9 cellular contexts compared by ENCODE assay signal in genomic region chr7:22662031-22662430, GRCh38.
A peak's percentile ranks its signal among the peaks of the same experiment; 100 is the strongest.
DNase-seq lines count a peak whose midpoint lies in the region; ATAC-seq lines count a peak whose summit lies in the region.
"Had no signal": no experiment of that assay in that cellular context is flagged by ENCODE, and none has a peak within 500 bp of the region (broad histone marks: within the 10 kb centered on the region; RNA-seq: fewer than 3 reads in every experiment).

No MANE protein-coding gene starts in this region.

- peak; percentile 17 to 28 for DNase-seq in activated T-cell treated with anti-CD3 and anti-CD28 coated beads, Interleukin-2, amount 50 U/mL, for 72 hours
- DNase-seq in activated T-cell treated with anti-CD3 and anti-CD28 coated beads, Interleukin-2, amount 50 U/mL, for 1 hour, result no peak
- peak; percentile 41 for DNase-seq in stimulated activated naive B cell treated with anti-CD40 and anti-IgM and Interleukin-4, amounts not matched to agents 10 μg/mL and 1 μg/mL and 100 μg/mL, for 72 hours
- no peak for DNase-seq in inferior parietal cortex (ENCODE audit: extremely low spot score)
- no peak for DNase-seq in AG08396 (ENCODE audit: low spot score)
- no peak for DNase-seq in stimulated activated CD8-positive, alpha-beta memory T cell treated with anti-CD3 and anti-CD28 coated beads, Interleukin-4, amount 100 ng/mL, for 48 hours

- H3K4me3 Mint-ChIP-seq in activated T-cell treated with anti-CD3 and anti-CD28 coated beads, Interleukin-2, amount 50 U/mL, for 72 hours, result peak overlapping the region; percentile 69 to 76
- H3K4me3 Mint-ChIP-seq in activated T-helper 17 cell treated with anti-CD3 and anti-CD28 coated beads, Interleukin-2, amount 50 U/mL, for 72 hours, result peak overlapping the region; percentile 40
- peak overlapping the region; percentile 61 to 71 for H3K4me3 Mint-ChIP-seq in stimulated activated naive B cell treated with anti-CD40 and anti-IgM and Interleukin-4, amounts not matched to agents 10 μg/mL and 1 μg/mL and 100 μg/mL, for 72 hours

- H3K9me3 Mint-ChIP-seq in activated T-cell treated with anti-CD3 and anti-CD28 coated beads, Interleukin-2, amount 50 U/mL, for 72 hours, result no peaks in the 10 kb centered on the region
- H3K9me3 Mint-ChIP-seq in activated T-helper 17 cell treated with anti-CD3 and anti-CD28 coated beads, Interleukin-2, amount 50 U/mL, for 72 hours, result no peaks in the 10 kb centered on the region
- peaks cover 0 to 2% of the 10 kb centered on the region in 2 donors for H3K9me3 Mint-ChIP-seq in stimulated activated naive B cell treated with anti-CD40 and anti-IgM and Interleukin-4, amounts not matched to agents 10 μg/mL and 1 μg/mL and 100 μg/mL, for 72 hours

- H3K27me3 Mint-ChIP-seq in activated T-cell treated with anti-CD3 and anti-CD28 coated beads, Interleukin-2, amount 50 U/mL, for 72 hours (ENCODE audit: low read depth), result peaks cover 31% of the 10 kb centered on the region
- H3K27me3 Mint-ChIP-seq in activated T-helper 17 cell treated with anti-CD3 and anti-CD28 coated beads, Interleukin-2, amount 50 U/mL, for 72 hours, result peaks cover 12% of the 10 kb centered on the region
- H3K27me3 Mint-ChIP-seq in stimulated activated naive B cell treated with anti-CD40 and anti-IgM and Interleukin-4, amounts not matched to agents 10 μg/mL and 1 μg/mL and 100 μg/mL, for 72 hours, result no peaks in the 10 kb centered on the region

- no peaks in the 10 kb centered on the region for H3K36me3 Mint-ChIP-seq in activated T-cell treated with anti-CD3 and anti-CD28 coated beads, Interleukin-2, amount 50 U/mL, for 72 hours (ENCODE audit: insufficient read depth in 2 of 2)
- H3K36me3 Mint-ChIP-seq in activated T-helper 17 cell treated with anti-CD3 and anti-CD28 coated beads, Interleukin-2, amount 50 U/mL, for 72 hours (ENCODE audit: low read depth), result no peaks in the 10 kb centered on the region
- peaks cover 2 to 22% of the 10 kb centered on the region in 2 donors for H3K36me3 Mint-ChIP-seq in stimulated activated naive B cell treated with anti-CD40 and anti-IgM and Interleukin-4, amounts not matched to agents 10 μg/mL and 1 μg/mL and 100 μg/mL, for 72 hours

- peaks cover 56% of the 10 kb centered on the region for H3K4me1 Mint-ChIP-seq in activated T-cell treated with anti-CD3 and anti-CD28 coated beads, Interleukin-2, amount 50 U/mL, for 72 hours (ENCODE audit: low read depth)
- H3K4me1 Mint-ChIP-seq in activated T-helper 17 cell treated with anti-CD3 and anti-CD28 coated beads, Interleukin-2, amount 50 U/mL, for 72 hours, result peaks cover 17% of the 10 kb centered on the region
- peaks cover 61 to 93% of the 10 kb centered on the region in 2 donors for H3K4me1 Mint-ChIP-seq in stimulated activated naive B cell treated with anti-CD40 and anti-IgM and Interleukin-4, amounts not matched to agents 10 μg/mL and 1 μg/mL and 100 μg/mL, for 72 hours

- peak overlapping the region; percentile 42 for H3K27ac Mint-ChIP-seq in activated T-cell treated with anti-CD3 and anti-CD28 coated beads, Interleukin-2, amount 50 U/mL, for 72 hours
- H3K27ac Mint-ChIP-seq in activated T-helper 17 cell treated with anti-CD3 and anti-CD28 coated beads, Interleukin-2, amount 50 U/mL, for 72 hours, result peak overlapping the region; percentile 16
- H3K27ac Mint-ChIP-seq in stimulated activated naive B cell treated with anti-CD40 and anti-IgM and Interleukin-4, amounts not matched to agents 10 μg/mL and 1 μg/mL and 100 μg/mL, for 72 hours, result peak overlapping the region; percentile 93

- ATAC-seq in activated T-cell treated with anti-CD3 and anti-CD28 coated beads, Interleukin-2, amount 50 U/mL, for 72 hours (replicated peaks in 1 of 2), result peak; percentile 63 to 71
- peak; percentile 43 for ATAC-seq in HG02763 (IDR thresholded peaks at IDR 0.05; ENCODE audit: unreplicated experiment)
- ATAC-seq in activated T-helper 17 cell treated with anti-CD3 and anti-CD28 coated beads, Interleukin-2, amount 50 U/mL, for 72 hours (replicated peaks), result peak; percentile 47
- ATAC-seq in stimulated activated naive B cell treated with anti-CD40 and anti-IgM and Interleukin-4, amounts not matched to agents 10 μg/mL and 1 μg/mL and 100 μg/mL, for 72 hours (replicated peaks), result peak; percentile 75 to 76
- ATAC-seq: left lobe of liver had no signal

Comparison
In these comparisons a context has a peak if more than half of its experiments do, and no peak if none do; other contexts are left out.
1. DNase-seq: peak in activated T-cell treated with anti-CD3 and anti-CD28 coated beads, Interleukin-2, amount 50 U/mL, for 72 hours (2 of 2) and stimulated activated naive B cell treated with anti-CD40 and anti-IgM and Interleukin-4, amounts not matched to agents 10 μg/mL and 1 μg/mL and 100 μg/mL, for 72 hours (single experiment); none in activated T-cell treated with anti-CD3 and anti-CD28 coated beads, Interleukin-2, amount 50 U/mL, for 1 hour (single experiment), inferior parietal cortex (single experiment), AG08396 (single experiment) and stimulated activated CD8-positive, alpha-beta memory T cell treated with anti-CD3 and anti-CD28 coated beads, Interleukin-4, amount 100 ng/mL, for 48 hours (single experiment).
2. H3K27ac Mint-ChIP-seq: peak in every context shown above with its lines; median percentile 93 in stimulated activated naive B cell treated with anti-CD40 and anti-IgM and Interleukin-4, amounts not matched to agents 10 μg/mL and 1 μg/mL and 100 μg/mL, for 72 hours; 42 in activated T-cell treated with anti-CD3 and anti-CD28 coated beads, Interleukin-2, amount 50 U/mL, for 72 hours; 16 in activated T-helper 17 cell treated with anti-CD3 and anti-CD28 coated beads, Interleukin-2, amount 50 U/mL, for 72 hours.
3. Peak in every context shown above with its lines, with median percentiles within 50 percentile points of each other: ATAC-seq and H3K4me3 Mint-ChIP-seq.